ENCODE assay signal across 1 cellular context in genomic region chr18:54957987-54958386, GRCh38.
TF ChIP-seq lines count a peak whose summit lies in the region.

No MANE protein-coding gene starts in this region.

TF ChIP-seq in A549, 52 proteins besides CTCF, POLR2A, EP300 and RAD21 (continued from another document):
- TF ChIP-seq MYC (IDR thresholded peaks at IDR 0.05; ENCODE audit: borderline replicate concordance, low read length) (no peak), CHD4 (IDR thresholded peaks at IDR 0.05; ENCODE audit: borderline replicate concordance) (no peak), GATA3 (IDR thresholded peaks at IDR 0.05; ENCODE audit: borderline replicate concordance) (no peak), HEYL (CRISPR knock-in tag; IDR thresholded peaks at IDR 0.05) (no peak), MAX (IDR thresholded peaks at IDR 0.05) (no peak), KDM5A (IDR thresholded peaks at IDR 0.05) (no peak), JUN (IDR thresholded peaks at IDR 0.05) (no peak), NFE2L2 (conservative IDR thresholded peaks at IDR 0.05; ENCODE audit: low read length) (no peak), MAZ (IDR thresholded peaks at IDR 0.05; ENCODE audit: borderline replicate concordance, low read depth, low read length) (no peak), EHMT2 (IDR thresholded peaks at IDR 0.05; ENCODE audit: low read depth) (no peak), FOSB (CRISPR knock-in tag; IDR thresholded peaks at IDR 0.05) (no peak), ESRRA (IDR thresholded peaks at IDR 0.05; ENCODE audit: borderline replicate concordance, low read length) (no peak), RARB (CRISPR knock-in tag; IDR thresholded peaks at IDR 0.05) (no peak), RCOR1 (IDR thresholded peaks at IDR 0.05; ENCODE audit: low read depth, low read length) (no peak), CBX8 (IDR thresholded peaks at IDR 0.05) (no peak)
